Comparison of ENCODE assay signal across 1 cellular context in the genomic region with DNA sequence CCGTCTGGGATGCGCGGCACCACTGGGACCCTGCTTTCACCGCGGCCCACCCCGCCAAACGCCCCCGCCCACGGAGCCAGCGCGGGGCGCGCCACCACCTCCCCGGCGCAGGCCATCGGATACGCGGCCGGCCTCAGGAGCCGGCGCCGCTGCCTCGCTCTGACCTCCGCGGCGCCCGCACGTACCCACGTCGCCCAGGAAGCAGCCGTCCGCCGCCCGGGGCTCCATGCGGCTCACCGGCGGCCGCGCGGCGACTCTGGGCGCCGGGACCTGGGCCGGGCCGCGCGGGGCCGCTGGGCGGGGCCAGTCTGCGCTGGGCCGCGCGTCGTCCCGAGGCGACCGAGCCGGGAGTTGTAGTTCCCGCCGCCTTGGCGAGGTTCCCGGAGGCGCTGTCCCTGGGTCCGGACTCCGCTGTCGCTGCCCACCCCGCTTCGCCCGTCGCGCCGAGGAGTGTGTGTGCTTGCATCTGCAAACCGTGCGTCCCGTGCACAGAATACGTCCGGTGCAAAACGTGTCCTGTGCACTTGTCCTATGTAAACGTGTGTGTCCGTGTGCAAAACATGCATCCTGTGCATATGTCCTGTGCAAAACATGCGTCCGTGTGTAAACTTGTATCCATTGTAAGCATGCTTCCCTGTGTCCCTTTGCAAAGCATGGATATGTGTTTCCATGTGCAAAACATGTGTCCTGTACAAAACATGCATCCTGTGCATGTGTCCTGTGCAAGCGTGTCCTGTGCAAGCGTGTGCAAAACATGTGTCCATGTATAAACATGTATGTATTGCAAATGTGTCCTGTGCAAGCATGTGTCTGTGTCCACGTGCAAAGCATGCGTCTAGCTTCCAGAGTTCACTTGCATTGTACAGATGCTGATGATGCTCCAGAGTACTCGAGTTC.
A peak's percentile ranks its signal among the peaks of the same experiment; 100 is the strongest.
TF ChIP-seq lines count a peak whose summit lies in the region.

A gene with protein sequence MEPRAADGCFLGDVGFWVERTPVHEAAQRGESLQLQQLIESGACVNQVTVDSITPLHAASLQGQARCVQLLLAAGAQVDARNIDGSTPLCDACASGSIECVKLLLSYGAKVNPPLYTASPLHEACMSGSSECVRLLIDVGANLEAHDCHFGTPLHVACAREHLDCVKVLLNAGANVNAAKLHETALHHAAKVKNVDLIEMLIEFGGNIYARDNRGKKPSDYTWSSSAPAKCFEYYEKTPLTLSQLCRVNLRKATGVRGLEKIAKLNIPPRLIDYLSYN (minus strand): TSS at position 272 of the 897 bp plus-strand sequence. CDS start 44 bp downstream, at position 228.

TF ChIP-seq in K562, 482 proteins besides CTCF, POLR2A, EP300 and RAD21 (continued from another document and continues in another):
- TF ChIP-seq RNF219 (CRISPR knock-in tag; IDR thresholded peaks at IDR 0.05) (no peak), NFIC (IDR thresholded peaks at IDR 0.05) (peak; percentile 85), SAP30 (IDR thresholded peaks at IDR 0.05; ENCODE audit: borderline replicate concordance, insufficient read depth, low read depth, low read length, poor library complexity, severe bottlenecking) (peak; percentile 24), ARID3A (IDR thresholded peaks at IDR 0.05; ENCODE audit: borderline replicate concordance, low read depth, low read length) (no peak), ZNF174 (CRISPR knock-in tag; IDR thresholded peaks at IDR 0.05) (no peak), SREBF2 (CRISPR knock-in tag; IDR thresholded peaks at IDR 0.05) (no peak), SMARCA4 (IDR thresholded peaks at IDR 0.05) (no peak), GTF2A2 (tag; IDR thresholded peaks at IDR 0.05) (no peak), ZNF507 (tag; conservative IDR thresholded peaks at IDR 0.05) (no peak), SNRNP70 (optimal IDR thresholded peaks at IDR 0.05; ENCODE audit: low read depth, low read length) (no peak), PHB2 (IDR thresholded peaks at IDR 0.05; ENCODE audit: low read depth) (no peak), HOXB6 (CRISPR knock-in tag; IDR thresholded peaks at IDR 0.05; ENCODE audit: borderline replicate concordance) (no peak), SMAD3 (CRISPR knock-in tag; conservative IDR thresholded peaks at IDR 0.05) (no peak), KLF13 (tag; IDR thresholded peaks at IDR 0.05; ENCODE audit: borderline replicate concordance, low read depth) (no peak), ZNF41 (CRISPR knock-in tag; conservative IDR thresholded peaks at IDR 0.05) (no peak), ZBTB17 (CRISPR knock-in tag; IDR thresholded peaks at IDR 0.05) (no peak), ZNF384 (IDR thresholded peaks at IDR 0.05; ENCODE audit: low read depth, low read length) (no peak), TRIM25 (IDR thresholded peaks at IDR 0.05; ENCODE audit: borderline replicate concordance) (no peak), CBX3 (IDR thresholded peaks at IDR 0.05; ENCODE audit: borderline replicate concordance in 1 of 2, low read length in 2 of 2) (no peak), CBX1 (IDR thresholded peaks at IDR 0.05; ENCODE audit: low read depth) (no peak), NRF1 (conservative IDR thresholded peaks at IDR 0.05 in 1 of 2, IDR thresholded peaks at IDR 0.05 in 1 of 2) (peak; percentile 1 to 17; a peak in 2 of 4 replicates), HNRNPLL (IDR thresholded peaks at IDR 0.05; ENCODE audit: low read depth, low read length, poor library complexity, severe bottlenecking) (no peak), SAFB2 (IDR thresholded peaks at IDR 0.05; ENCODE audit: borderline replicate concordance, low read depth, low read length, severe bottlenecking) (no peak)
- TF ChIP-seq, protein P1, sequence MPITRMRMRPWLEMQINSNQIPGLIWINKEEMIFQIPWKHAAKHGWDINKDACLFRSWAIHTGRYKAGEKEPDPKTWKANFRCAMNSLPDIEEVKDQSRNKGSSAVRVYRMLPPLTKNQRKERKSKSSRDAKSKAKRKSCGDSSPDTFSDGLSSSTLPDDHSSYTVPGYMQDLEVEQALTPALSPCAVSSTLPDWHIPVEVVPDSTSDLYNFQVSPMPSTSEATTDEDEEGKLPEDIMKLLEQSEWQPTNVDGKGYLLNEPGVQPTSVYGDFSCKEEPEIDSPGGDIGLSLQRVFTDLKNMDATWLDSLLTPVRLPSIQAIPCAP (CRISPR knock-in tag; IDR thresholded peaks at IDR 0.05; ENCODE audit: borderline replicate concordance): no peak
- TF ChIP-seq, protein P2, sequence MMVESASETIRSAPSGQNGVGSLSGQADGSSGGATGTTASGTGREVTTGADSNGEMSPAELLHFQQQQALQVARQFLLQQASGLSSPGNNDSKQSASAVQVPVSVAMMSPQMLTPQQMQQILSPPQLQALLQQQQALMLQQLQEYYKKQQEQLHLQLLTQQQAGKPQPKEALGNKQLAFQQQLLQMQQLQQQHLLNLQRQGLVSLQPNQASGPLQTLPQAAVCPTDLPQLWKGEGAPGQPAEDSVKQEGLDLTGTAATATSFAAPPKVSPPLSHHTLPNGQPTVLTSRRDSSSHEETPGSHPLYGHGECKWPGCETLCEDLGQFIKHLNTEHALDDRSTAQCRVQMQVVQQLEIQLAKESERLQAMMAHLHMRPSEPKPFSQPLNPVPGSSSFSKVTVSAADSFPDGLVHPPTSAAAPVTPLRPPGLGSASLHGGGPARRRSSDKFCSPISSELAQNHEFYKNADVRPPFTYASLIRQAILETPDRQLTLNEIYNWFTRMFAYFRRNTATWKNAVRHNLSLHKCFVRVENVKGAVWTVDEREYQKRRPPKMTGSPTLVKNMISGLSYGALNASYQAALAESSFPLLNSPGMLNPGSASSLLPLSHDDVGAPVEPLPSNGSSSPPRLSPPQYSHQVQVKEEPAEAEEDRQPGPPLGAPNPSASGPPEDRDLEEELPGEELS (CRISPR knock-in tag; IDR thresholded peaks at IDR 0.05; ENCODE audit: borderline replicate concordance): peak; percentile 91; the same call in 1 of the 2 replicates
- TF ChIP-seq, protein P3, sequence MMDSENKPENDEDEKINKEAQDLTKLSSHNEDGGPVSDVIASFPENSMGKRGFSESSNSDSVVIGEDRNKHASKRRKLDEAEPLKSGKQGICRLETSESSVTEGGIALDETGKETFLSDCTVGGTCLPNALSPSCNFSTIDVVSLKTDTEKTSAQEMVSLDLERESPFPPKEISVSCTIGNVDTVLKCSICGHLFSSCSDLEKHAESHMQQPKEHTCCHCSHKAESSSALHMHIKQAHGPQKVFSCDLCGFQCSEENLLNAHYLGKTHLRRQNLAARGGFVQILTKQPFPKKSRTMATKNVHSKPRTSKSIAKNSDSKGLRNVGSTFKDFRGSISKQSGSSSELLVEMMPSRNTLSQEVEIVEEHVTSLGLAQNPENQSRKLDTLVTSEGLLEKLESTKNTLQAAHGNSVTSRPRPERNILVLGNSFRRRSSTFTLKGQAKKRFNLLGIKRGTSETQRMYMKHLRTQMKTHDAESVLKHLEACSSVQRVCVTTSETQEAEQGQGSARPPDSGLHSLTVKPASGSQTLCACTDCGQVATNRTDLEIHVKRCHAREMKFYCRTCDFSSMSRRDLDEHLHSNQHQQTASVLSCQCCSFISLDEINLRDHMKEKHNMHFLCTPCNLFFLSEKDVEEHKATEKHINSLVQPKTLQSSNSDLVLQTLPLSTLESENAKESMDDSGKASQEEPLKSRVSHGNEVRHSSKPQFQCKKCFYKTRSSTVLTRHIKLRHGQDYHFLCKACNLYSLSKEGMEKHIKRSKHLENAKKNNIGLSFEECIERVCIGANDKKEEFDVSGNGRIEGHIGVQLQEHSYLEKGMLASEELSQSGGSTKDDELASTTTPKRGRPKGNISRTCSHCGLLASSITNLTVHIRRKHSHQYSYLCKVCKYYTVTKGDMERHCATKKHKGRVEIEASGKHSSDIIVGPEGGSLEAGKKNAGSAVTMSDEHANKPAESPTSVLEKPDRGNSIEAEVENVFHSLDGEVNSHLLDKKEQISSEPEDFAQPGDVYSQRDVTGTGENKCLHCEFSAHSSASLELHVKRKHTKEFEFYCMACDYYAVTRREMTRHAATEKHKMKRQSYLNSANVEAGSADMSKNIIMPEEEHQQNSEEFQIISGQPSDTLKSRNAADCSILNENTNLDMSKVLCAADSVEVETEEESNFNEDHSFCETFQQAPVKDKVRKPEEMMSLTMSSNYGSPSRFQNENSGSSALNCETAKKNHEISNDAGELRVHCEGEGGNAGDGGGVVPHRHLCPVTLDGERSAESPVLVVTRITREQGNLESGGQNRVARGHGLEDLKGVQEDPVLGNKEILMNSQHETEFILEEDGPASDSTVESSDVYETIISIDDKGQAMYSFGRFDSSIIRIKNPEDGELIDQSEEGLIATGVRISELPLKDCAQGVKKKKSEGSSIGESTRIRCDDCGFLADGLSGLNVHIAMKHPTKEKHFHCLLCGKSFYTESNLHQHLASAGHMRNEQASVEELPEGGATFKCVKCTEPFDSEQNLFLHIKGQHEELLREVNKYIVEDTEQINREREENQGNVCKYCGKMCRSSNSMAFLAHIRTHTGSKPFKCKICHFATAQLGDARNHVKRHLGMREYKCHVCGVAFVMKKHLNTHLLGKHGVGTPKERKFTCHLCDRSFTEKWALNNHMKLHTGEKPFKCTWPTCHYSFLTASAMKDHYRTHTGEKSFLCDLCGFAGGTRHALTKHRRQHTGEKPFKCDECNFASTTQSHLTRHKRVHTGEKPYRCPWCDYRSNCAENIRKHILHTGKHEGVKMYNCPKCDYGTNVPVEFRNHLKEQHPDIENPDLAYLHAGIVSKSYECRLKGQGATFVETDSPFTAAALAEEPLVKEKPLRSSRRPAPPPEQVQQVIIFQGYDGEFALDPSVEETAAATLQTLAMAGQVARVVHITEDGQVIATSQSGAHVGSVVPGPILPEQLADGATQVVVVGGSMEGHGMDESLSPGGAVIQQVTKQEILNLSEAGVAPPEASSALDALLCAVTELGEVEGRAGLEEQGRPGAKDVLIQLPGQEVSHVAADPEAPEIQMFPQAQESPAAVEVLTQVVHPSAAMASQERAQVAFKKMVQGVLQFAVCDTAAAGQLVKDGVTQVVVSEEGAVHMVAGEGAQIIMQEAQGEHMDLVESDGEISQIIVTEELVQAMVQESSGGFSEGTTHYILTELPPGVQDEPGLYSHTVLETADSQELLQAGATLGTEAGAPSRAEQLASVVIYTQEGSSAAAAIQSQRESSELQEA (IDR thresholded peaks at IDR 0.05; ENCODE audit: low read depth): no peak
- TF ChIP-seq, protein P4, sequence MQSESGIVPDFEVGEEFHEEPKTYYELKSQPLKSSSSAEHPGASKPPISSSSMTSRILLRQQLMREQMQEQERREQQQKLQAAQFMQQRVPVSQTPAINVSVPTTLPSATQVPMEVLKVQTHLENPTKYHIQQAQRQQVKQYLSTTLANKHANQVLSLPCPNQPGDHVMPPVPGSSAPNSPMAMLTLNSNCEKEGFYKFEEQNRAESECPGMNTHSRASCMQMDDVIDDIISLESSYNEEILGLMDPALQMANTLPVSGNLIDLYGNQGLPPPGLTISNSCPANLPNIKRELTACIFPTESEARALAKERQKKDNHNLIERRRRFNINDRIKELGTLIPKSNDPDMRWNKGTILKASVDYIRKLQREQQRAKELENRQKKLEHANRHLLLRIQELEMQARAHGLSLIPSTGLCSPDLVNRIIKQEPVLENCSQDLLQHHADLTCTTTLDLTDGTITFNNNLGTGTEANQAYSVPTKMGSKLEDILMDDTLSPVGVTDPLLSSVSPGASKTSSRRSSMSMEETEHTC (IDR thresholded peaks at IDR 0.05): no peak
- TF ChIP-seq, protein P5, sequence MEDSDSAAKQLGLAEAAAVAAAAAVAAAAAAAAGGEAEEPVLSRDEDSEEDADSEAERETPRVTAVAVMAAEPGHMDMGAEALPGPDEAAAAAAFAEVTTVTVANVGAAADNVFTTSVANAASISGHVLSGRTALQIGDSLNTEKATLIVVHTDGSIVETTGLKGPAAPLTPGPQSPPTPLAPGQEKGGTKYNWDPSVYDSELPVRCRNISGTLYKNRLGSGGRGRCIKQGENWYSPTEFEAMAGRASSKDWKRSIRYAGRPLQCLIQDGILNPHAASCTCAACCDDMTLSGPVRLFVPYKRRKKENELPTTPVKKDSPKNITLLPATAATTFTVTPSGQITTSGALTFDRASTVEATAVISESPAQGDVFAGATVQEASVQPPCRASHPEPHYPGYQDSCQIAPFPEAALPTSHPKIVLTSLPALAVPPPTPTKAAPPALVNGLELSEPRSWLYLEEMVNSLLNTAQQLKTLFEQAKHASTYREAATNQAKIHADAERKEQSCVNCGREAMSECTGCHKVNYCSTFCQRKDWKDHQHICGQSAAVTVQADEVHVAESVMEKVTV (CRISPR knock-in tag; IDR thresholded peaks at IDR 0.05): no peak
